ENCODE assay signal across 8 cellular contexts in the genomic region with DNA sequence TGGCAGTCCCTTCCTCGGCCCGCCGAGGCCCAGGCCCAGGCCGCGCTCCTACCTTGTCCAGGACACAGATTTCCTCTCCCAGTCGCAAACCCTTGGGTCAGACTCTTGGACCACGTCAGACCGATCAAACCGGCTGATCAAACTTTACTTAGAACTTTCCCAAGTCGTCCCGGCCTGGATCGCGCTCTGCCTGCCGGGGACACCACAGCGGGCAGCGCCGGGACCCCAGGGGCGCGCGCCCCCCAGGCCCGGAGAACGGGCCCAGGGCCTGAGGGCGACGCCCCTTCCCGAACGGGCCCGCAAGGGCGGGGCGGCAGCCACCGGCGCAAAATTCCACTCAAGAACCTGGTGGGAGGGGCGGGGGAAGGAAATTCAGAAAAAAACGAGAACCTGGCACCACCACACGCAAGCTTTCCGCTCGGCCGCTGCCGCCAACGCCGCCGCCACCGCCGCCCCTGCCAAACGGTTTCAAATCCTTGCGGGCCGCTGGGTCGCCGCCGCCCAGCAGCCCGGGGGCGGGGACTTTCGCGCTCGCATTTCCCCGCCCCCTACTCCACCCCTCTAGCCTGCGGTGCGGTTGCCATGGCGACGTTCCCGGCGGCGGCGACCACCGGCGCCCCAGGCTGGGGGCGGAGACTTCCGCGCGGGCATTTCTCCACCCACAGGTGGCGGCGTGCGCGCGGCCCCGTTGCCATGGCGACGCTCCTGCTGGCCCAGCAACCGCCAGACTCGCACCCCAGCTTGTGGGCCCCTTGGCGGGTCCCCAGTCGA. TPM values are rescaled to one million over a fixed set of nuclear protein-coding genes. Genes with fewer than 3 reads are reported as not detected.
DNase-seq lines count a peak whose midpoint lies in the region; ATAC-seq and TF ChIP-seq lines count a peak whose summit lies in the region.

A gene (minus strand): TSS at position 527 of the 771 bp plus-strand sequence.

- H3K27ac ChIP-seq in ascending aorta: peak within 1 kb of the TSS; percentile 60 to 75
- peak within 1 kb of the TSS; percentile 69 to 78 for H3K27ac ChIP-seq in uterus

- H3K4me3 ChIP-seq in HFF-Myc (replicated peaks; ENCODE audit: low read depth, low read length) (peak within 1 kb of the TSS; percentile 77), ascending aorta (peak within 1 kb of the TSS; percentile 73 to 82), uterus (peak within 1 kb of the TSS; percentile 49 to 54)

- no peaks in the 10 kb centered on the region for H3K36me3 Mint-ChIP-seq in T-helper 17 cell (ENCODE audit: low read depth)

- peak; percentile 90 for ATAC-seq in T-helper 17 cell

- H3K9me3 ChIP-seq in T-helper 17 cell (ENCODE audit: control insufficient read depth, low read length, poor library complexity, severe bottlenecking) (no peaks in the 10 kb centered on the region), ascending aorta (no peaks in the 10 kb centered on the region), uterus (no peaks in the 10 kb centered on the region)

- H3K27me3 ChIP-seq in ascending aorta (no peaks in the 10 kb centered on the region), uterus (no peaks in the 10 kb centered on the region)

- peak; percentile 43 for DNase-seq in DMS53 treated with DMSO at 0.1 percent for 48 hours (lab: John Stamatoyannopoulos, UW; ENCODE audit: unreplicated experiment)
- DNase-seq in HFF-Myc (ENCODE audit: extremely low read depth, low read depth): peak; percentile 54
- DNase-seq in NCI-H128 (lab: John Stamatoyannopoulos, UW; ENCODE audit: unreplicated experiment): peak; percentile 61
- DNase-seq in T-helper 17 cell: peak; percentile 88 to 95 (median 88)
- DNase-seq in ascending aorta (ENCODE audit: low spot score in 2 of 2): peak in 1 of 2 donors; percentile 83
- peak; percentile 80 for DNase-seq in hepatic stellate cell (ENCODE audit: low spot score)
- peak; percentile 29 for DNase-seq in renal cortical epithelial cell (ENCODE audit: low read depth)
- DNase-seq in uterus: peak; percentile 75 to 76

- no peak for TF ChIP-seq POLR2A in uterus (IDR thresholded peaks at IDR 0.05)

- peak within 1 kb of the TSS; percentile 95 for H3K27ac Mint-ChIP-seq in T-helper 17 cell

- H3K4me1 Mint-ChIP-seq in T-helper 17 cell: peaks cover 11% of the 10 kb centered on the region

- H3K4me1 ChIP-seq in ascending aorta (peaks cover 5 to 17% of the 10 kb centered on the region in 2 donors), uterus (no peaks in the 10 kb centered on the region)

- peak within 1 kb of the TSS; percentile 87 for H3K4me3 Mint-ChIP-seq in T-helper 17 cell

- intact Hi-C loops in ascending aorta (cut with DNase I): loop anchor here (5.0 kb wide), 1 partner anchor 111 kb away; a partner anchor contains a TSS
- intact Hi-C loops in uterus (cut with DNase I; ENCODE audit: low total_unique reads): no loop called here

- H3K36me3 ChIP-seq in ascending aorta (no peaks in the 10 kb centered on the region), uterus (no peaks in the 10 kb centered on the region)

- TF ChIP-seq CTCF in HFF-Myc (IDR thresholded peaks at IDR 0.05; ENCODE audit: low read depth, low read length, missing control alignments) (no peak), ascending aorta (IDR thresholded peaks at IDR 0.05) (no peak), uterus (IDR thresholded peaks at IDR 0.05) (peak in 3 of 4 experiments; percentile 1 to 16 (median 14))

- H3K27me3 Mint-ChIP-seq in T-helper 17 cell: no peaks in the 10 kb centered on the region

RNA-seq across cellular contexts. Expression of the gene that starts here (rescaled TPM):
- total RNA-seq in T-helper 17 cell (1 to 10 TPM; 4.3 to 6.9 TPM), ascending aorta (11.4 TPM), renal cortical epithelial cell (15.3 and 27.0 TPM in 2 replicates), uterus (10 to 100 TPM; 36.6 to 96.5 (median 52.4) TPM)

Comparison
In these comparisons a context has a peak if more than half of its experiments do, and no peak if none do; other contexts are left out.
1. CTCF ChIP-seq: peak in uterus (3 of 4); none in HFF-Myc (single experiment) and ascending aorta (0 of 3).
2. Peak in every context shown above with its lines, with median percentiles within 50 percentile points of each other: H3K4me3 ChIP-seq.